25 cellular contexts compared by ENCODE assay signal in the genomic region with DNA sequence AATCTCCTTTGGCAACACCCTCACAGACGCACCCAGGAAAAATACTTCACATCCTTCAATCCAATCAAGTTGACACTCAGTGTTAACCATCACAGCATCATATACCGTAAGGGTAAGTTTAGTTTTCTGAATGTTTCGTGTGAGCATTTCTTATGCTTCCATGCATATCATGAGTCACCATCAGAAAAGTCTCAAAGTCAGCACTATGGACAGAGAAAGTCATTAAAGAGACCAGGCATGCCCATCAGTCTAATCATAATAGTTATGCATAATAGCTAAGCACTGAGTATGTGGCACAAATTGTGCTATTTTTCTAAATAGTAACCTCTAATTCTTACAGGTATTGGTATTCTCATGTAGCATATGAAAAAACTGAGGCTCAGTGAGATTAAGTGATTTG.
DNase-seq lines count a peak whose midpoint lies in the region; ATAC-seq, FAIRE-seq and TF ChIP-seq lines count a peak whose summit lies in the region.
"Had no signal": no experiment of that assay in that cellular context is flagged by ENCODE, and none has a peak within 500 bp of the region (broad histone marks: within the 10 kb centered on the region; RNA-seq: fewer than 3 reads in every experiment).

No MANE protein-coding gene starts in this region.

- no peaks in the 10 kb centered on the region for H3K9me3 Mint-ChIP-seq in activated CD4-positive, alpha-beta memory T cell treated with anti-CD3 and anti-CD28 coated beads for 36 hours
- H3K9me3 Mint-ChIP-seq: activated naive CD4-positive, alpha-beta T cell treated with anti-CD3 and anti-CD28 coated beads, Interleukin-2, amount 50 U/mL, for 24 hours; CD8-positive, alpha-beta memory T cell; stimulated activated naive CD8-positive, alpha-beta T cell treated with anti-CD3 and anti-CD28 coated beads, Interleukin-15, amount 100 ng/mL, for 72 hours had no signal

- no peak overlapping the region for H3K27ac Mint-ChIP-seq in activated CD4-positive, alpha-beta memory T cell treated with anti-CD3 and anti-CD28 coated beads for 36 hours
- H3K27ac Mint-ChIP-seq: activated naive CD4-positive, alpha-beta T cell treated with anti-CD3 and anti-CD28 coated beads, Interleukin-2, amount 50 U/mL, for 24 hours; CD8-positive, alpha-beta memory T cell; naive B cell; stimulated activated naive CD8-positive, alpha-beta T cell treated with anti-CD3 and anti-CD28 coated beads, Interleukin-15, amount 100 ng/mL, for 72 hours had no signal

- no peak overlapping the region for H3K9ac ChIP-seq in PC-3 (ENCODE audit: low read length)

- H3K79me2 ChIP-seq in PC-3 (ENCODE audit: low read length): no peaks in the 10 kb centered on the region

- H3K4me1 Mint-ChIP-seq in activated CD4-positive, alpha-beta memory T cell treated with anti-CD3 and anti-CD28 coated beads for 36 hours (ENCODE audit: low read depth): no peaks in the 10 kb centered on the region
- H3K4me1 Mint-ChIP-seq: activated naive CD4-positive, alpha-beta T cell treated with anti-CD3 and anti-CD28 coated beads, Interleukin-2, amount 50 U/mL, for 24 hours; CD8-positive, alpha-beta memory T cell; naive B cell; stimulated activated naive CD8-positive, alpha-beta T cell treated with anti-CD3 and anti-CD28 coated beads, Interleukin-15, amount 100 ng/mL, for 72 hours had no signal

- no peaks in the 10 kb centered on the region for H3K9me3 ChIP-seq in PC-3 (ENCODE audit: low read length)

- H3K4me2 ChIP-seq in PC-3 (ENCODE audit: low read length): no peak overlapping the region

- H2AFZ ChIP-seq in PC-3 (ENCODE audit: low read length): no peak overlapping the region

- H3K9me2 ChIP-seq in PC-3 (replicated peaks; ENCODE audit: low read length): no peaks in the 10 kb centered on the region

- no peak for FAIRE-seq in bronchial epithelial cell (lab: Jason Lieb, UNC)
- FAIRE-seq: GM18507 had no signal

- H3K4me3 Mint-ChIP-seq in activated CD4-positive, alpha-beta memory T cell treated with anti-CD3 and anti-CD28 coated beads for 36 hours: no peak overlapping the region
- H3K4me3 Mint-ChIP-seq: activated naive CD4-positive, alpha-beta T cell treated with anti-CD3 and anti-CD28 coated beads, Interleukin-2, amount 50 U/mL, for 24 hours; CD8-positive, alpha-beta memory T cell; naive B cell; stimulated activated naive CD8-positive, alpha-beta T cell treated with anti-CD3 and anti-CD28 coated beads, Interleukin-15, amount 100 ng/mL, for 72 hours had no signal

- H3K36me3 Mint-ChIP-seq in activated CD4-positive, alpha-beta memory T cell treated with anti-CD3 and anti-CD28 coated beads for 36 hours: no peaks in the 10 kb centered on the region
- H3K36me3 Mint-ChIP-seq: activated naive CD4-positive, alpha-beta T cell treated with anti-CD3 and anti-CD28 coated beads, Interleukin-2, amount 50 U/mL, for 24 hours had no signal

- H3K4me1 ChIP-seq in PC-3 (ENCODE audit: insufficient read depth, low read length): no peaks in the 10 kb centered on the region

- POLR2A ChIA-PET in PC-3 (lab: Charles Lee; ENCODE audit: unreplicated experiment): interaction anchor here (0.5 kb wide), 1 partner anchor 1395 kb away, joined by 4 read pairs; no protein-coding TSS in a partner anchor
- POLR2A ChIA-PET in activated CD4-positive, alpha-beta memory T cell treated with anti-CD3 and anti-CD28 coated beads for 36 hours (lab: Charles Lee): no interaction called here

- no peaks in the 10 kb centered on the region for H4K20me1 ChIP-seq in PC-3 (ENCODE audit: low read length)

- BruUV-seq in PC-3 (replicated peaks; lab: Mats Ljungman, UMichigan): no TSS peak

- peak; percentile 39 for DNase-seq in ELR (ENCODE audit: low read depth)
- peak; percentile 18 for DNase-seq in PC-3
- DNase-seq in bronchial epithelial cell (ENCODE audit: low read depth): peak; percentile 48
- peak; percentile 23 for DNase-seq in iris pigment epithelial cell (ENCODE audit: low read depth)
- no peak for DNase-seq in activated effector memory CD4-positive, alpha-beta T cell treated with Interleukin-2 at 50 U/mL for 16 hours
- no peak for DNase-seq in NCI-H1694 treated with DMSO at 0.1 percent for 48 hours (lab: John Stamatoyannopoulos, UW)
- DNase-seq in sciatic nerve (ENCODE audit: low spot score): no peak
- DNase-seq in activated CD4-positive, alpha-beta memory T cell treated with anti-CD3 and anti-CD28 coated beads for 36 hours: no peak
- DNase-seq: activated CD8-positive, alpha-beta memory T cell treated with anti-CD3 and anti-CD28 coated beads for 24 hours; activated T-cell treated with anti-CD3 and anti-CD28 coated beads, Interleukin-2, amount 50 U/mL, for 48 hours; CD8-positive, alpha-beta memory T cell; DND-41; islet precursor cell; naive B cell; NCI-H1436 treated with DMSO at 0.1 percent for 48 hours; NCI-H82; stimulated activated CD4-positive, alpha-beta T cell treated with anti-CD3 and anti-CD28 coated beads, Interleukin-1b, Interleukin-23, amount 100 ng/mL, for 48 hours; stimulated activated naive CD8-positive, alpha-beta T cell treated with anti-CD3 and anti-CD28 coated beads, Interleukin-15, amount 100 ng/mL, for 72 hours; T1000; trophoblast cell had no signal

- no peaks in the 10 kb centered on the region for H3F3A ChIP-seq in PC-3 (ENCODE audit: low read length, unreplicated experiment)

- CTCF ChIA-PET in PC-3 (lab: Charles Lee): no interaction called here
- CTCF ChIA-PET in activated CD4-positive, alpha-beta memory T cell treated with anti-CD3 and anti-CD28 coated beads for 36 hours (lab: Charles Lee): no interaction called here

- TF ChIP-seq CTCF in PC-3 (conservative IDR thresholded peaks at IDR 0.05; ENCODE audit: low read depth, low read length) (no peak), bronchial epithelial cell (IDR thresholded peaks at IDR 0.05; ENCODE audit: insufficient read depth, low read length, severe bottlenecking) (no peak)

- H3K27me3 Mint-ChIP-seq in activated CD4-positive, alpha-beta memory T cell treated with anti-CD3 and anti-CD28 coated beads for 36 hours: peaks cover 12% of the 10 kb centered on the region
- H3K27me3 Mint-ChIP-seq: stimulated activated naive CD8-positive, alpha-beta T cell treated with anti-CD3 and anti-CD28 coated beads, Interleukin-15, amount 100 ng/mL, for 72 hours had no signal

- intact Hi-C loops in PC-3 (cut with micrococcal nuclease) (no loop called here), sciatic nerve (cut with DNase I) (no loop called here)
- intact Hi-C loops in activated CD4-positive, alpha-beta memory T cell treated with anti-CD3 and anti-CD28 coated beads for 36 hours (cut with micrococcal nuclease): no loop called here

- no peak overlapping the region for H3K27ac ChIP-seq in PC-3 (ENCODE audit: low read length)
- H3K27ac ChIP-seq: epithelial cell of prostate, SK-N-MC had no signal

- H3K36me3 ChIP-seq in PC-3 (ENCODE audit: low read depth, low read length) (no peaks in the 10 kb centered on the region), bronchial epithelial cell (ENCODE audit: control insufficient read depth, insufficient read depth, low read length) (no peaks in the 10 kb centered on the region)

- ATAC-seq in PC-3: no peak
- ATAC-seq in sciatic nerve: no peak
- ATAC-seq: activated CD4-positive, CD25-positive, alpha-beta regulatory T cell treated with anti-CD3 and anti-CD28 coated beads, Interleukin-2, amount 50 U/mL, for 24 hours; stimulated activated naive CD8-positive, alpha-beta T cell treated with anti-CD3 and anti-CD28 coated beads, Interleukin-15, amount 100 ng/mL, for 72 hours had no signal

- no peaks in the 10 kb centered on the region for H3K27me3 ChIP-seq in PC-3 (ENCODE audit: low read length)
- no peaks in the 10 kb centered on the region for H3K27me3 ChIP-seq in bronchial epithelial cell (ENCODE audit: control insufficient read depth, insufficient read depth, low read length)

- H3K4me3 ChIP-seq in PC-3 (ENCODE audit: low read length) (no peak overlapping the region), bronchial epithelial cell (ENCODE audit: low read depth, low read length) (no peak overlapping the region)
- H3K4me3 ChIP-seq: SK-N-MC had no signal

Comparison
In these comparisons a context has a peak if more than half of its experiments do, and no peak if none do; other contexts are left out.
1. DNase-seq: peak in ELR (single experiment), PC-3 (single experiment), bronchial epithelial cell (single experiment) and iris pigment epithelial cell (single experiment); none in activated effector memory CD4-positive, alpha-beta T cell treated with Interleukin-2 at 50 U/mL for 16 hours (single experiment), NCI-H1694 treated with DMSO at 0.1 percent for 48 hours (single experiment), sciatic nerve (single experiment) and activated CD4-positive, alpha-beta memory T cell treated with anti-CD3 and anti-CD28 coated beads for 36 hours (single experiment).